8 cellular contexts compared by ENCODE assay signal in the genomic region with DNA sequence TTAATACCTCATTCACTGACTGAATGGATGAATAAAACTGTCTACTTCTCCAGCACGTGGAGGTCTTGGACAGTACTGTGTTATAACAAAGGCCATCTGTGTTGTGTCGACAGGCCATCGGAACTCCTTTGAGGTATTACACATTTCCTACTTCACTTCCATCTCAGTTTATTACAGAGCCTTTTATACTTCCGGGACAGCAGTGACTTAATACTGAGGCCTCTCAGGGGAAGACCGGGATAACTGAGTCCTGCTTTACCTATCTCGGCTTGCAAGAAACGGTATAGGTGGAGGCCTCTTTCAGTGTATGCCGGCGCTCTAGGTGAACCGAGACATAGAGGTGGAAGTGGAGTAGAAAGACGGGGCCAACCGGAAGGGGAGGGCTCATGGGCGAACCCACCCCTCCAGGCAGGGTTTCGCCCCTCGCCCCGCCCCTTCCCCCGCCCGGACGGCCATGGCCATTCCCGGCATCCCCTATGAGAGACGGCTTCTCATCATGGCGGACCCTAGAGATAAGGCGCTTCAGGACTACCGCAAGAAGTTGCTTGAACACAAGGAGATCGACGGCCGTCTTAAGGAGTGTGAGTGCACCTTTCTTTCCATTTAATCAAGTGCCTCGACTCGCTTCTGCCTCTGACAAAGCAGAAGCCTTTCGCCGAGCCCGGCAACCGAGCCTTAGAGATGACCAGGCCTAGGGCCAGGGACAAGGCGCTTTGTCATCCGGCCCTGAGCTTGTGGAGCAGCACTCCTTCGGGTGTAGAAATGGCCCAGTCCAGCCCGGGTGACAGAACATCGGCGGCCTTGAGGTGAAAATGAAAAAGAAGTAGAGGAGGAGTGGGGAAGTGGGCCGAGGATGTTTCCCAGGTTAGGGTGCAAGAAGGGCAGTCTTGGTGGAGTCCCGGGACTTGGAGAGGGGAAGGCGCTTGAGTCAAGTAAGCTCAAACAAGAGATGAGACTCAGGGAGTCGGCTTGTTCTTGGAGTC. TPM values are rescaled to one million over a fixed set of nuclear protein-coding genes. Genes with fewer than 3 reads are reported as not detected.
DNase-seq lines count a peak whose midpoint lies in the region; ATAC-seq and TF ChIP-seq lines count a peak whose summit lies in the region.

Gene PSMC6, plus strand, starts transcription at position 477 of the 983 bp plus-strand sequence. Its CDS starts 20 bp downstream, at position 497.

- H3K79me2 ChIP-seq in fibroblast of lung (ENCODE audit: control insufficient read depth, insufficient read depth, low read length) = peaks cover 23% of the 10 kb centered on the region

- peaks cover 0 to 4% of the 10 kb centered on the region in 2 donors for H3K27me3 Mint-ChIP-seq in natural killer cell (ENCODE audit: low read depth in 2 of 2)

- H3K9me3 ChIP-seq in fibroblast of lung (ENCODE audit: control insufficient read depth, insufficient read depth, low read depth, low read length) = no peaks in the 10 kb centered on the region

- H3K4me1 ChIP-seq in fibroblast of lung (ENCODE audit: control insufficient read depth, extremely low read depth, insufficient read depth, low read length) = peaks cover 6% of the 10 kb centered on the region

- no peak for TF ChIP-seq CTCF in LNCaP clone FGC (IDR thresholded peaks at IDR 0.05; ENCODE audit: control insufficient read depth, extremely low read depth, insufficient read depth)
- TF ChIP-seq CTCF in fibroblast of lung (conservative IDR thresholded peaks at IDR 0.05 in 1 of 2, IDR thresholded peaks at IDR 0.05 in 1 of 2; ENCODE audit: low read depth in 1 of 2, low read length in 2 of 2) = no peak
- no peak for TF ChIP-seq CTCF in natural killer cell (IDR thresholded peaks at IDR 0.05)

- peak within 1 kb of the TSS; percentile 97 for H3K27ac Mint-ChIP-seq in natural killer cell

- H3K27ac ChIP-seq in fibroblast of lung (ENCODE audit: insufficient read depth, low read length) = peak within 1 kb of the TSS; percentile 92

- H3K4me2 ChIP-seq in fibroblast of lung (ENCODE audit: extremely low read depth, insufficient read depth, low read length) = peak within 1 kb of the TSS; percentile 94

- DNase-seq in EL = peak; percentile 91
- peak; percentile 80 for DNase-seq in H4 (ENCODE audit: low spot score)
- peak; percentile 70 for DNase-seq in LNCaP clone FGC (ENCODE audit: low read depth)
- DNase-seq in RPMI8226 = peak; percentile 89
- DNase-seq in activated T-helper 1 cell treated with anti-CD3 and anti-CD28 coated beads, Interleukin-2, amount 50 U/mL, for 16 hours (ENCODE audit: low read depth in 1 of 2, low spot score in 1 of 2) = peak; percentile 91 to 92
- DNase-seq in fibroblast of lung (ENCODE audit: low read depth in 2 of 2) = peak; percentile 85 to 86
- peak; percentile 85 for DNase-seq in natural killer cell
- DNase-seq in stimulated activated naive CD4-positive, alpha-beta T cell treated with Interleukin-2 at 50 U/mL for 16 hours (lab: John Stamatoyannopoulos, UW) = peak; percentile 95

- peaks cover 23 to 30% of the 10 kb centered on the region in 2 donors for H3K4me1 Mint-ChIP-seq in natural killer cell

- no peaks in the 10 kb centered on the region for H3K27me3 ChIP-seq in fibroblast of lung (ENCODE audit: control insufficient read depth, insufficient read depth, low read length)

- H3K36me3 Mint-ChIP-seq in natural killer cell = no peaks in the 10 kb centered on the region

- H2AFZ ChIP-seq in fibroblast of lung (ENCODE audit: low read length) = peak within 1 kb of the TSS; percentile 97

- H3K36me3 ChIP-seq in fibroblast of lung (ENCODE audit: control insufficient read depth, insufficient read depth, low read length) = peaks cover 3% of the 10 kb centered on the region

- peak within 1 kb of the TSS; percentile 83 for H3K4me3 ChIP-seq in LNCaP clone FGC (ENCODE audit: low read depth, low read length)
- peak within 1 kb of the TSS; percentile 82 to 99 (median 92) for H3K4me3 ChIP-seq in fibroblast of lung (replicated peaks in 1 of 4; ENCODE audit: control extremely low read depth in 1 of 4, insufficient read depth in 1 of 4, low read depth in 3 of 4, low read length in 4 of 4)

- peak within 1 kb of the TSS; percentile 79 for H3K9ac ChIP-seq in fibroblast of lung (ENCODE audit: insufficient read depth, low read length)

- no peaks in the 10 kb centered on the region for H3K9me3 Mint-ChIP-seq in natural killer cell

- intact Hi-C loops in natural killer cell (cut with micrococcal nuclease) = loop anchor here (1.0 to 5.0 kb wide), 3 partner anchors 23 to 155 kb away; partner anchors contain the start of genes GNPNAT1, GPR137C, STYX and TXNDC16

- ATAC-seq in natural killer cell = peak; percentile 98 to 100 (median 99)

- peak within 1 kb of the TSS; percentile 97 for H3K4me3 Mint-ChIP-seq in natural killer cell

- H4K20me1 ChIP-seq in fibroblast of lung (ENCODE audit: control insufficient read depth, extremely low read depth, insufficient read depth, low read length) = no peaks in the 10 kb centered on the region

RNA-seq across cellular contexts. Expression of gene PSMC6, which starts in this region (rescaled TPM):
- 153 and 175 TPM in 2 replicates for total RNA-seq in H4 (2014; rRNA removed; shearing (Covaris generic))
- total RNA-seq in fibroblast of lung = 80.9 and 85.0 TPM in 2 replicates
- 90.4 and 95.2 TPM in 2 replicates for polyA plus RNA-seq in fibroblast of lung
- 65.5 and 71.5 TPM in 2 replicates for polyA plus RNA-seq in fibroblast of lung (2012)
- 3.0 and 18.0 TPM in 2 replicates for polyA minus RNA-seq in fibroblast of lung (ENCODE audit: low replicate concordance)
- total RNA-seq in natural killer cell = 100 to 1,000 TPM; 148 to 160 (median 159) TPM

Comparison
In these comparisons a context has a peak if more than half of its experiments do, and no peak if none do; other contexts are left out.
1. Peak in every context shown above with its lines: DNase-seq, ATAC-seq, H3K4me3 ChIP-seq and H3K27ac ChIP-seq.